ENCODE assay signal across 7 cellular contexts in genomic region chr12:5155866-5156265, GRCh38.
"Had no signal": no experiment of that assay in that cellular context is flagged by ENCODE, and none has a peak within 500 bp of the region (broad histone marks: within the 10 kb centered on the region; RNA-seq: fewer than 3 reads in every experiment).

No MANE protein-coding gene starts in this region.

- ATAC-seq: HepG2 had no signal

- H2AFZ ChIP-seq: GM23338 had no signal

- H3K9ac ChIP-seq: KMS-11 had no signal

- H3K27ac ChIP-seq: HL-60, KMS-11 had no signal

- H3K4me2 ChIP-seq: GM23338, KMS-11 had no signal

- DNase-seq: HCEC 1CT, HFFc6, KBM-7 had no signal

- H3K4me3 ChIP-seq: GM23338 had no signal
